In genomic region chr22:24402460-24403192, GRCh38 we compare ENCODE assay signal across 8 cellular contexts. TPM values are rescaled to one million over a fixed set of nuclear protein-coding genes. Genes with fewer than 3 reads are reported as not detected.
DNase-seq lines count a peak whose midpoint lies in the region; TF ChIP-seq lines count a peak whose summit lies in the region.

No MANE protein-coding gene starts in this region.

- TF ChIP-seq CTCF in SU-DHL-6 (IDR thresholded peaks at IDR 0.05; ENCODE audit: insufficient read depth, low read length, poor library complexity, severe bottlenecking) (no peak), esophagus muscularis mucosa (IDR thresholded peaks at IDR 0.05) (no peak), neutrophil (IDR thresholded peaks at IDR 0.05) (no peak), glutamatergic neuron (IDR thresholded peaks at IDR 0.05; ENCODE audit: partially characterized antibody, unreplicated experiment) (no peak)

- no peak overlapping the region for H2AFZ ChIP-seq in SU-DHL-6 (ENCODE audit: low read depth, low read length, severe bottlenecking)

- WGBS in esophagus muscularis mucosa: 19% methylated on average over 3 of the region's 3 CpGs

- peaks cover 41% of the 10 kb centered on the region for H3F3A ChIP-seq in SU-DHL-6 (ENCODE audit: insufficient read depth)

- no peaks in the 10 kb centered on the region for H3K79me2 ChIP-seq in SU-DHL-6 (ENCODE audit: insufficient read depth, low read length)

- H3K4me1 Mint-ChIP-seq in glutamatergic neuron (ENCODE audit: low read depth, unreplicated experiment): peaks cover 5% of the 10 kb centered on the region

- peaks cover 12% of the 10 kb centered on the region for H3K36me3 Mint-ChIP-seq in glutamatergic neuron (ENCODE audit: unreplicated experiment)

- intact Hi-C loops in esophagus muscularis mucosa (cut with DNase I): no loop called here

- H3K27me3 ChIP-seq in SU-DHL-6 (ENCODE audit: low read length) (no peaks in the 10 kb centered on the region), esophagus muscularis mucosa (no peaks in the 10 kb centered on the region), neutrophil (no peaks in the 10 kb centered on the region)

- H3K36me3 ChIP-seq in SU-DHL-6 (ENCODE audit: low read length): 0 out of 2 replicates have a peak, but pooled peaks cover 2% of the 10 kb centered on the region
- H3K36me3 ChIP-seq in esophagus muscularis mucosa: peaks cover 0 to 43% (median 19%) of the 10 kb centered on the region in 4 donors
- H3K36me3 ChIP-seq in neutrophil: peaks cover 13% of the 10 kb centered on the region

- peaks cover 4% of the 10 kb centered on the region for H3K27me3 Mint-ChIP-seq in glutamatergic neuron (ENCODE audit: unreplicated experiment)

- no peaks in the 10 kb centered on the region for H3K9me3 ChIP-seq in SU-DHL-6 (ENCODE audit: insufficient read depth, low read length)
- H3K9me3 ChIP-seq in esophagus muscularis mucosa: no peaks in the 10 kb centered on the region
- no peaks in the 10 kb centered on the region for H3K9me3 ChIP-seq in neutrophil

- H3K4me3 ChIP-seq in SU-DHL-6 (ENCODE audit: insufficient read depth, low read length, poor library complexity, severe bottlenecking) (no peak overlapping the region), esophagus muscularis mucosa (no peak overlapping the region), neutrophil (ENCODE audit: low read depth in 1 of 2, low read length in 1 of 2) (no peak overlapping the region)

- H3K27ac Mint-ChIP-seq in glutamatergic neuron (ENCODE audit: unreplicated experiment): no peak overlapping the region

- no peak for TF ChIP-seq EP300 in esophagus muscularis mucosa (IDR thresholded peaks at IDR 0.05)

- no peaks in the 10 kb centered on the region for H3K9me2 ChIP-seq in SU-DHL-6 (replicated peaks; ENCODE audit: insufficient read depth, low read length)

- DNase-seq in DMS79 treated with DMSO at 0.1 percent for 48 hours (lab: John Stamatoyannopoulos, UW) (peak; percentile 73), HPDE6-E6E7 (ENCODE audit: extremely low spot score) (peak; percentile 80), esophagus muscularis mucosa (ENCODE audit: extremely low spot score) (no peak), glutamatergic neuron (no peak), NCI-H526 (lab: John Stamatoyannopoulos, UW) (no peak), NCI-H128 (lab: John Stamatoyannopoulos, UW; ENCODE audit: unreplicated experiment) (no peak)

- H3K4me1 ChIP-seq in esophagus muscularis mucosa (peaks cover 47 to 57% (median 57%) of the 10 kb centered on the region in 4 donors), neutrophil (ENCODE audit: control insufficient read depth in 1 of 2, insufficient read depth in 1 of 2, low read depth in 1 of 2, low read length in 1 of 2) (peaks cover 6 to 9% of the 10 kb centered on the region in 2 experiments)

- H3K9me3 Mint-ChIP-seq in glutamatergic neuron (ENCODE audit: unreplicated experiment): peaks cover 10% of the 10 kb centered on the region

- H3K9ac ChIP-seq in SU-DHL-6 (ENCODE audit: low read length): peak overlapping the region; percentile 17

- TF ChIP-seq POLR2A in esophagus muscularis mucosa (IDR thresholded peaks at IDR 0.05; ENCODE audit: low read depth): no peak

- H3K4me3 Mint-ChIP-seq in glutamatergic neuron (ENCODE audit: unreplicated experiment): no peak overlapping the region

- H3K27ac ChIP-seq in SU-DHL-6 (ENCODE audit: low read depth, low read length): peak overlapping the region; percentile 93
- peak overlapping the region; percentile 42 to 54 (median 47) for H3K27ac ChIP-seq in esophagus muscularis mucosa (replicated peaks in 1 of 4)
- H3K27ac ChIP-seq in neutrophil: peak overlapping the region; percentile 24

- H4K20me1 ChIP-seq in SU-DHL-6 (ENCODE audit: low read depth, low read length): no peaks in the 10 kb centered on the region

- H3K4me2 ChIP-seq in SU-DHL-6 (ENCODE audit: low read depth, low read length, poor library complexity, severe bottlenecking): peak overlapping the region; percentile 60

RNA-seq across cellular contexts. Expression of gene ADORA2A, which starts 24.8 kb away (rescaled TPM):
- total RNA-seq in esophagus muscularis mucosa (1 to 10 TPM; 3.3 to 7.5 (median 4.5) TPM), glutamatergic neuron (ENCODE audit: unreplicated experiment) (15.9 TPM)

Comparison
In these comparisons a context has a peak if more than half of its experiments do, and no peak if none do; other contexts are left out.
1. DNase-seq: peak in DMS79 treated with DMSO at 0.1 percent for 48 hours (single experiment) and HPDE6-E6E7 (single experiment); none in esophagus muscularis mucosa (single experiment), glutamatergic neuron (single experiment), NCI-H526 (0 of 2) and NCI-H128 (single experiment).
2. H3K27ac ChIP-seq: peak in every context shown above with its lines; median percentile 93 in SU-DHL-6; 47 in esophagus muscularis mucosa; 24 in neutrophil.